In the genomic region with DNA sequence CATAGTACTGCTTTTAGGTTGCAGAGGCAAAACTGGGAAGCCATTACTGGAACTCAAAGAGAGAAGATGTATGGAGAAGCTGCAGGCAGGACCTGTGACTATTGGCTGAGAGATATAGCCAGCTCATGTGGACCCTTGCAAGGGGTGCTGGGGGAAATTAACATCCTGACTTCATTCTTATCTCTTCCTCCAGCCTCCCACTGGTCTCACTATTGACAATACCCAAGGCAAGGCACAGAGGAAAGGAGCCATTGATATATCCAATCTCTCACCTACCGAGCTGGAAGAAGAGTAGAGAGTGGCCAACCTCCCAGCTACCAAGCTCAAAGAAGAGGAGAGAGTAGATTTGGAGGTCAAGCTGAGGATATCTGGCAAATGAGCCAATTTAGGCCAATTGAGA, we compare ENCODE assay signal across 22 cellular contexts.
"Had no signal": no experiment of that assay in that cellular context is flagged by ENCODE, and none has a peak within 500 bp of the region (broad histone marks: within the 10 kb centered on the region; RNA-seq: fewer than 3 reads in every experiment).

No MANE protein-coding gene starts in this region.

- H3K27me3 ChIP-seq: esophagus squamous epithelium, foreskin keratinocyte, stomach, tibial artery, vagina had no signal

- H3K4me2 ChIP-seq: SK-N-SH had no signal

- H3K27ac ChIP-seq: foreskin keratinocyte, prostate gland, stomach, vagina, WERI-Rb-1 had no signal

- H3K9ac ChIP-seq: SK-N-SH had no signal

- ATAC-seq: activated CD4-positive, alpha-beta T cell treated with anti-CD3 and anti-CD28 coated beads for 36 hours; activated naive CD4-positive, alpha-beta T cell treated with anti-CD3 and anti-CD28 coated beads, Interleukin-2, amount 50 U/mL, for 72 hours; foreskin keratinocyte; left lobe of liver; sciatic nerve; T-cell had no signal

- H3K36me3 ChIP-seq: esophagus squamous epithelium, prostate gland, stomach, tibial artery, vagina, WERI-Rb-1 had no signal

- DNase-seq: activated CD4-positive, alpha-beta memory T cell treated with anti-CD3 and anti-CD28 coated beads, Interleukin-2, amount 10 ng/mL, durations not matched to agents 7 days and 5 days; activated CD4-positive, alpha-beta T cell treated with anti-CD3 and anti-CD28 coated beads for 36 hours; activated effector memory CD4-positive, alpha-beta T cell treated with anti-CD3 and anti-CD28 coated beads, Interleukin-2, amount 50 U/mL, for 16 hours; activated T-cell treated with anti-CD3 and anti-CD28 coated beads, Interleukin-2, amount 50 U/mL, for 48 hours; caudate nucleus; effector CD4-positive, alpha-beta T cell; esophagus squamous epithelium; foreskin keratinocyte; SK-N-SH; stimulated activated CD4-positive, alpha-beta T cell treated with anti-CD3 and anti-CD28 coated beads, Interleukin-12 subunit alpha, Interleukin-12 subunit beta, amount 100 ng/mL, for 4 hours; stimulated activated CD4-positive, alpha-beta T cell treated with anti-CD3 and anti-CD28 coated beads, Interleukin-2, amount 100 ng/mL, for 24 hours; stomach; T-cell; T-helper 9 cell; tibial artery; WERI-Rb-1 had no signal

- H3K9me3 ChIP-seq: esophagus squamous epithelium, prostate gland, SK-N-SH, tibial artery, vagina had no signal

- H3K4me3 ChIP-seq: coronary artery, esophagus squamous epithelium, prostate gland, stomach, tibial artery, vagina had no signal
